Comparison of ENCODE assay signal across 1 cellular context in the genomic region with DNA sequence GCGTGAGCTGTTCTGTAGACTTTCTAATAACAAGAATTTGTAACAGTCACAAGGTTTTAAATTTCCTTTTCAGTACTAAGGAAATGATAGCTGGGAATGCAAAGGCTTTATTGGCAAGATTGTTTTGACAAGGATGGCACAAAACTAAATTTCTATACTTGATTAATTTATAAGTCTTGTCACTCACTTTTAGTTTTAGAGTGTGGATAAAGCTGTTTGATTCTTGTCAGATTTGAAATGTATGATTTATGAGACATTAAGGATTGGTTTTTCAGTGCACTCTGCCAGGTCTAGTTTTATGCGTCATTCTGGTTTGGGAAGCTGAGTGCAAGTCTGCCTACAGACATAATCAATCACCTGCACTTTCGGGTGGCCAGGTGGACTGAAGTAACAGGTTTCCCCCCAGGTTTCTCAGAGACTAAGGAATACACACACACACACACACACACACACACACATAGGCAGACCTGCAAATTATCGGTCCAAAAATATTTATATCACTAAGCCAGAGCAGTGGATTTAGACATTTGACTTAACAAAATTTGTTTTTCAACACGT.
TF ChIP-seq lines count a peak whose summit lies in the region.

No MANE protein-coding gene starts in this region.

TF ChIP-seq in IMR-90, 13 proteins besides CTCF, POLR2A, EP300 and RAD21:
- no peak for TF ChIP-seq ELK1 (IDR thresholded peaks at IDR 0.05; ENCODE audit: borderline replicate concordance, low read depth, low read length)
- TF ChIP-seq FOS (IDR thresholded peaks at IDR 0.05; ENCODE audit: low read depth, low read length): no peak
- TF ChIP-seq NFE2L2 (IDR thresholded peaks at IDR 0.05; ENCODE audit: low read depth, low read length): no peak
- TF ChIP-seq RCOR1 (IDR thresholded peaks at IDR 0.05; ENCODE audit: insufficient replicate concordance, low read length): no peak
- no peak for TF ChIP-seq CHD1 (IDR thresholded peaks at IDR 0.05; ENCODE audit: low read depth, low read length)
- TF ChIP-seq MXI1 (IDR thresholded peaks at IDR 0.05; ENCODE audit: borderline replicate concordance, low read depth, low read length): no peak
- no peak for TF ChIP-seq BHLHE40 (IDR thresholded peaks at IDR 0.05; ENCODE audit: low read depth, low read length)
- TF ChIP-seq, protein P1, sequence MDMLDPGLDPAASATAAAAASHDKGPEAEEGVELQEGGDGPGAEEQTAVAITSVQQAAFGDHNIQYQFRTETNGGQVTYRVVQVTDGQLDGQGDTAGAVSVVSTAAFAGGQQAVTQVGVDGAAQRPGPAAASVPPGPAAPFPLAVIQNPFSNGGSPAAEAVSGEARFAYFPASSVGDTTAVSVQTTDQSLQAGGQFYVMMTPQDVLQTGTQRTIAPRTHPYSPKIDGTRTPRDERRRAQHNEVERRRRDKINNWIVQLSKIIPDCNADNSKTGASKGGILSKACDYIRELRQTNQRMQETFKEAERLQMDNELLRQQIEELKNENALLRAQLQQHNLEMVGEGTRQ (IDR thresholded peaks at IDR 0.05; ENCODE audit: low read depth, low read length): no peak
- TF ChIP-seq SMC3 (IDR thresholded peaks at IDR 0.05; ENCODE audit: low read depth, low read length): no peak
- no peak for TF ChIP-seq MAFK (IDR thresholded peaks at IDR 0.05; ENCODE audit: low read depth, low read length)
- no peak for TF ChIP-seq MAZ (IDR thresholded peaks at IDR 0.05; ENCODE audit: borderline replicate concordance, low read depth, low read length)
- TF ChIP-seq CEBPB (IDR thresholded peaks at IDR 0.05; ENCODE audit: low read depth, low read length): no peak
